26 cellular contexts compared by ENCODE assay signal in the genomic region with DNA sequence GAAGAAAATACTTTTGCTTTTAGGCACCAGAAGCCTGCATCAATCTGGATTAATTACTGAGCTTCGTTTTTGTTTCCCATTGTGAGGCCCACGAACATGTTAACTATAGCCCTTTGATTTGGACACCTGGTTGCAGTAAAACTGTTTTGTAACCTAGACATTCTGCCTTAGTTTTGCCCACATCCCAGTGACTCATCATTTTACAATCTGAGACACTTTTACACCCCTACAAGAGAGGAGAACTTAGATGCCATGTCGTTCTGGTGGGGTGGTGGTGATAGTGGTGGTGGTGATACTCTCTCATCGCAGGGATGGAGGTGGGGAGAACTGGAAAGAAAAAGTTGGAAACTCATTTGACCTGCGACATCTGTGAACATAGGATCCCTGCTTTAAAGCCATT.
DNase-seq lines count a peak whose midpoint lies in the region; ATAC-seq lines count a peak whose summit lies in the region.
"Had no signal": no experiment of that assay in that cellular context is flagged by ENCODE, and none has a peak within 500 bp of the region (broad histone marks: within the 10 kb centered on the region; RNA-seq: fewer than 3 reads in every experiment).

No MANE protein-coding gene starts in this region.

- no peak overlapping the region for H3K4me2 ChIP-seq in mesendoderm (ENCODE audit: low read length)
- H3K4me2 ChIP-seq: BLaER1 had no signal

- no peak overlapping the region for H3K23ac ChIP-seq in mesendoderm (ENCODE audit: low read length)

- no peaks in the 10 kb centered on the region for H3K79me2 ChIP-seq in mesendoderm (ENCODE audit: control insufficient read depth, insufficient read depth, low read length)

- H2BK5ac ChIP-seq in mesendoderm (ENCODE audit: low read length) = no peak overlapping the region

- no peaks in the 10 kb centered on the region for H3K36me3 Mint-ChIP-seq in T-helper 17 cell (ENCODE audit: low read depth)
- H3K36me3 Mint-ChIP-seq: activated naive CD8-positive, alpha-beta T cell treated with anti-CD3 and anti-CD28 coated beads, Interleukin-2, amount 10 ng/mL, durations not matched to agents 7 days and 5 days; naive thymus-derived CD4-positive, alpha-beta T cell had no signal

- ATAC-seq in esophagus mucosa (no peak), HG03025 (IDR thresholded peaks at IDR 0.05; ENCODE audit: low FRiP score, unreplicated experiment) (no peak), T-helper 17 cell (no peak)
- ATAC-seq: naive thymus-derived CD4-positive, alpha-beta T cell; SK-N-SH treated with all-trans-retinoic acid at 6 μM for 48 hours had no signal

- H3K27me3 Mint-ChIP-seq in T-helper 17 cell = no peaks in the 10 kb centered on the region
- H3K27me3 Mint-ChIP-seq: activated naive CD8-positive, alpha-beta T cell treated with anti-CD3 and anti-CD28 coated beads, Interleukin-2, amount 10 ng/mL, durations not matched to agents 7 days and 5 days; naive thymus-derived CD4-positive, alpha-beta T cell had no signal

- no peak overlapping the region for H4K8ac ChIP-seq in mesendoderm (ENCODE audit: low read depth, low read length)

- H3K4me1 ChIP-seq in mesendoderm (ENCODE audit: control insufficient read depth, low read depth, low read length) = no peaks in the 10 kb centered on the region
- H3K4me1 ChIP-seq: BLaER1, left ventricle myocardium inferior, tibial artery had no signal

- no peak overlapping the region for H3K4me3 Mint-ChIP-seq in T-helper 17 cell
- H3K4me3 Mint-ChIP-seq: activated naive CD8-positive, alpha-beta T cell treated with anti-CD3 and anti-CD28 coated beads, Interleukin-2, amount 10 ng/mL, durations not matched to agents 7 days and 5 days; naive thymus-derived CD4-positive, alpha-beta T cell had no signal

- H3K79me1 ChIP-seq in mesendoderm (ENCODE audit: low read length) = no peaks in the 10 kb centered on the region

- H3K56ac ChIP-seq in mesendoderm (ENCODE audit: low read length) = no peak overlapping the region

- no peak overlapping the region for H3K27ac ChIP-seq in mesendoderm (ENCODE audit: low read depth, low read length)
- H3K27ac ChIP-seq: BLaER1, dorsolateral prefrontal cortex, left ventricle myocardium inferior, skin epidermis, tibial artery had no signal

- no peaks in the 10 kb centered on the region for H3K4me1 Mint-ChIP-seq in T-helper 17 cell
- H3K4me1 Mint-ChIP-seq: activated naive CD8-positive, alpha-beta T cell treated with anti-CD3 and anti-CD28 coated beads, Interleukin-2, amount 10 ng/mL, durations not matched to agents 7 days and 5 days; naive thymus-derived CD4-positive, alpha-beta T cell had no signal

- H3K36me3 ChIP-seq in mesendoderm (ENCODE audit: control insufficient read depth, insufficient read depth, low read length) = no peaks in the 10 kb centered on the region
- H3K36me3 ChIP-seq: BLaER1, left ventricle myocardium inferior, tibial artery had no signal

- no peaks in the 10 kb centered on the region for H3K27me3 ChIP-seq in mesendoderm (ENCODE audit: insufficient read depth, low read length, poor library complexity)
- H3K27me3 ChIP-seq: BLaER1, dorsolateral prefrontal cortex, tibial artery had no signal

- H2BK15ac ChIP-seq in mesendoderm (replicated peaks; ENCODE audit: low read depth) = no peak overlapping the region

- no peak overlapping the region for H3K4me3 ChIP-seq in mesendoderm (ENCODE audit: low read length)
- H3K4me3 ChIP-seq: BLaER1, dorsolateral prefrontal cortex, left ventricle myocardium inferior, skin epidermis, tibial artery had no signal

- H3K27ac Mint-ChIP-seq in T-helper 17 cell = no peak overlapping the region
- H3K27ac Mint-ChIP-seq: activated naive CD8-positive, alpha-beta T cell treated with anti-CD3 and anti-CD28 coated beads, Interleukin-2, amount 10 ng/mL, durations not matched to agents 7 days and 5 days; naive thymus-derived CD4-positive, alpha-beta T cell had no signal

- no peaks in the 10 kb centered on the region for H3K9me3 ChIP-seq in T-helper 17 cell (ENCODE audit: control insufficient read depth, low read length, poor library complexity, severe bottlenecking)
- H3K9me3 ChIP-seq: BLaER1, tibial artery had no signal

- H2AK5ac ChIP-seq in mesendoderm (ENCODE audit: low read length) = no peak overlapping the region

- WGBS in mesendoderm (ENCODE audit: extremely low coverage, insufficient coverage, low lambda C conversion rate) = no CpG with 5 or more reads among the region's 5 CpGs

- no peak overlapping the region for H3K4ac ChIP-seq in mesendoderm (ENCODE audit: low read depth, low read length)

- no peak overlapping the region for H3K9ac ChIP-seq in mesendoderm (ENCODE audit: low read length)
- H3K9ac ChIP-seq: BLaER1 had no signal

- DNase-seq in Daoy (ENCODE audit: low read depth) (peak; percentile 17), HT1080 (ENCODE audit: low read depth) (peak; percentile 85), SW480 (ENCODE audit: low spot score) (peak; percentile 36), mesendoderm (peak; percentile 7), T-helper 17 cell (no peak)
- DNase-seq: activated CD4-positive, alpha-beta T cell treated with anti-CD3 and anti-CD28 coated beads for 4 hours; activated CD8-positive, alpha-beta memory T cell treated with anti-CD3 and anti-CD28 coated beads for 24 hours; activated gamma-delta T cell; activated naive CD8-positive, alpha-beta T cell treated with anti-CD3 and anti-CD28 coated beads, Interleukin-2, amount 10 ng/mL, durations not matched to agents 7 days and 5 days; activated T-cell treated with anti-CD3 and anti-CD28 coated beads, Interleukin-2, amount 50 U/mL, for 1 hour; DMS79; dorsolateral prefrontal cortex; left ventricle myocardium inferior; midbrain; naive thymus-derived CD4-positive, alpha-beta T cell; NCI-H1105 treated with DMSO at 0.1 percent for 48 hours; NCI-H2081; NCI-H2227 treated with DMSO at 0.1 percent for 48 hours; NCI-H774; stimulated activated CD4-positive, alpha-beta T cell treated with anti-CD3 and anti-CD28 coated beads, Interleukin-2, amount 100 ng/mL, for 24 hours; tibial artery had no signal

- H3K18ac ChIP-seq in mesendoderm (ENCODE audit: low read length) = no peak overlapping the region

- H4K5ac ChIP-seq in mesendoderm (ENCODE audit: low read length) = no peak overlapping the region

- no peak overlapping the region for H2BK120ac ChIP-seq in mesendoderm (ENCODE audit: low read depth, low read length)

Comparison
In these comparisons a context has a peak if more than half of its experiments do, and no peak if none do; other contexts are left out.
1. DNase-seq: peak in Daoy (single experiment), HT1080 (single experiment), SW480 (single experiment) and mesendoderm (single experiment); none in T-helper 17 cell (0 of 3).